11 cellular contexts compared by ENCODE assay signal in genomic region chr1:201551877-201552731, GRCh38. TPM values are rescaled to one million over a fixed set of nuclear protein-coding genes. Genes with fewer than 3 reads are reported as not detected.
DNase-seq lines count a peak whose midpoint lies in the region; ATAC-seq and TF ChIP-seq lines count a peak whose summit lies in the region.
"Had no signal": no experiment of that assay in that cellular context is flagged by ENCODE, and none has a peak within 500 bp of the region (broad histone marks: within the 10 kb centered on the region; RNA-seq: fewer than 3 reads in every experiment).

No MANE protein-coding gene starts in this region.

- H3K36me3 ChIP-seq in Panc1 (ENCODE audit: control insufficient read depth, insufficient read depth, low read length) (no peaks in the 10 kb centered on the region), prostate gland (no peaks in the 10 kb centered on the region)

- no peaks in the 10 kb centered on the region for H3K27me3 Mint-ChIP-seq in activated T-cell treated with anti-CD3 and anti-CD28 coated beads, Interleukin-2, amount 50 U/mL, for 72 hours (ENCODE audit: low read depth)

- in situ Hi-C loops in Panc1 (cut with HindIII; ENCODE audit: low pct_unique_long_range_greater_than_20kb, low sequenced_read_pairs), result no loop called here

- no peaks in the 10 kb centered on the region for H3K9me3 ChIP-seq in Panc1 (ENCODE audit: control insufficient read depth, insufficient read depth, low read depth, low read length)
- H3K9me3 ChIP-seq in prostate gland, result no peaks in the 10 kb centered on the region

- H3K4me1 Mint-ChIP-seq in activated T-cell treated with anti-CD3 and anti-CD28 coated beads, Interleukin-2, amount 50 U/mL, for 72 hours (ENCODE audit: low read depth), result peaks cover 6% of the 10 kb centered on the region

- no peaks in the 10 kb centered on the region for H3K9me3 Mint-ChIP-seq in activated T-cell treated with anti-CD3 and anti-CD28 coated beads, Interleukin-2, amount 50 U/mL, for 72 hours
- H3K9me3 Mint-ChIP-seq: GM23338 had no signal

- CTCF ChIA-PET in Panc1 (lab: Charles Lee), result interaction anchor here (0.6 to 1.0 kb wide), 3 partner anchors 152 to 376 kb away, joined by 3 to 5 read pairs (median 4); no protein-coding TSS in a partner anchor

- ATAC-seq in Panc1 (peak; percentile 66; the same call in 1 of the 2 replicates), esophagus mucosa (peak; percentile 9), GM21447 (IDR thresholded peaks at IDR 0.05; ENCODE audit: unreplicated experiment) (no peak), HG02610 (IDR thresholded peaks at IDR 0.05; ENCODE audit: unreplicated experiment) (no peak)
- no peak for ATAC-seq in activated T-cell treated with anti-CD3 and anti-CD28 coated beads, Interleukin-2, amount 50 U/mL, for 72 hours (replicated peaks in 1 of 2)

- WGBS in prostate gland, result 92% methylated on average over 12 of the region's 12 CpGs

- H3K27ac ChIP-seq in Panc1 (ENCODE audit: low read length) (no peak overlapping the region), prostate gland (no peak overlapping the region)

- no peaks in the 10 kb centered on the region for H3K27me3 ChIP-seq in Panc1 (ENCODE audit: control insufficient read depth, insufficient read depth, low read length)
- no peaks in the 10 kb centered on the region for H3K27me3 ChIP-seq in prostate gland (replicated peaks; ENCODE audit: insufficient read depth)

- no peak for TF ChIP-seq POLR2A in prostate gland (IDR thresholded peaks at IDR 0.05)

- intact Hi-C loops in Panc1 (cut with micrococcal nuclease; ENCODE audit: unreplicated experiment) (no loop called here), prostate gland (cut with DNase I) (no loop called here)

- H3K4me3 Mint-ChIP-seq in activated T-cell treated with anti-CD3 and anti-CD28 coated beads, Interleukin-2, amount 50 U/mL, for 72 hours, result no peak overlapping the region
- H3K4me3 Mint-ChIP-seq: GM23338 had no signal

- H3K27ac Mint-ChIP-seq in activated T-cell treated with anti-CD3 and anti-CD28 coated beads, Interleukin-2, amount 50 U/mL, for 72 hours, result no peak overlapping the region
- H3K27ac Mint-ChIP-seq: GM23338 had no signal

- DNase-seq in CD1c-positive myeloid dendritic cell (ENCODE audit: extremely low spot score) (peak; percentile 89), Panc1 (ENCODE audit: low read depth, low spot score) (no peak), occipital lobe (lab: John Stamatoyannopoulos, UW) (peak; percentile 82), prostate gland (ENCODE audit: low spot score) (no peak)
- DNase-seq in activated T-cell treated with anti-CD3 and anti-CD28 coated beads, Interleukin-2, amount 50 U/mL, for 72 hours, result no peak
- DNase-seq: activated CD4-positive, alpha-beta T cell treated with anti-CD3 and anti-CD28 coated beads, Interleukin-2, amount 50 U/mL, for 48 hours; NCI-H1417 had no signal

- POLR2A ChIA-PET in Panc1 (lab: Charles Lee), result interaction anchor here (0.6 kb wide), 1 partner anchor 27 kb away, joined by 3 read pairs; no protein-coding TSS in a partner anchor

- H3K4me3 ChIP-seq in Panc1 (ENCODE audit: low read depth in 2 of 2, low read length in 2 of 2) (no peak overlapping the region), prostate gland (no peak overlapping the region)
- H3K4me3 ChIP-seq: GM23338 had no signal

- H3K36me3 Mint-ChIP-seq in activated T-cell treated with anti-CD3 and anti-CD28 coated beads, Interleukin-2, amount 50 U/mL, for 72 hours (ENCODE audit: insufficient read depth in 2 of 2), result no peaks in the 10 kb centered on the region

- TF ChIP-seq CTCF in Panc1 (IDR thresholded peaks at IDR 0.05) (no peak), prostate gland (IDR thresholded peaks at IDR 0.05) (no peak)

- H3K4me1 ChIP-seq in Panc1 (ENCODE audit: control insufficient read depth, insufficient read depth, low read length) (0 out of 2 replicates have a peak, but pooled peaks cover 4% of the 10 kb centered on the region), prostate gland (replicated peaks) (no peaks in the 10 kb centered on the region)

- no TSS peak for BruUV-seq in Panc1 (replicated peaks; lab: Mats Ljungman, UMichigan)

RNA-seq across cellular contexts. Expression of gene NAV1, which starts 13.2 kb away (rescaled TPM):
- total RNA-seq in Panc1 (2021; ENCODE audit: unreplicated experiment) (29.0 TPM), esophagus mucosa (26.4 TPM), occipital lobe (38.8 TPM), prostate gland (10 to 100 TPM; 13.1 to 29.1 TPM)
- polyA plus RNA-seq in Panc1 (2012; ENCODE audit: insufficient read length), result 15.2 TPM
- 1 to 10 TPM; 6.2 to 6.3 TPM for total RNA-seq in activated T-cell treated with anti-CD3 and anti-CD28 coated beads, Interleukin-2, amount 50 U/mL, for 72 hours

RNA-seq across cellular contexts. Expression of gene CSRP1, which starts 45.2 kb away (rescaled TPM):
- total RNA-seq in Panc1 (2021; ENCODE audit: unreplicated experiment) (94.4 TPM), esophagus mucosa (115 TPM), occipital lobe (16.8 TPM), prostate gland (1,000 to 10,000 TPM; 1,117 to 1,634 TPM)
- polyA plus RNA-seq in Panc1 (2012; ENCODE audit: insufficient read length), result 136 TPM
- 10 to 100 TPM; 44.7 to 52.6 TPM for total RNA-seq in activated T-cell treated with anti-CD3 and anti-CD28 coated beads, Interleukin-2, amount 50 U/mL, for 72 hours

Comparison
In these comparisons a context has a peak if more than half of its experiments do, and no peak if none do; other contexts are left out.
1. DNase-seq: peak in CD1c-positive myeloid dendritic cell (single experiment) and occipital lobe (single experiment); none in Panc1 (single experiment), activated T-cell treated with anti-CD3 and anti-CD28 coated beads, Interleukin-2, amount 50 U/mL, for 72 hours (0 of 2) and prostate gland (single experiment).
2. ATAC-seq: peak in Panc1 (single experiment) and esophagus mucosa (single experiment); none in GM21447 (single experiment), activated T-cell treated with anti-CD3 and anti-CD28 coated beads, Interleukin-2, amount 50 U/mL, for 72 hours (0 of 2) and HG02610 (single experiment).